Comparison of ENCODE assay signal across 25 cellular contexts in the genomic region with DNA sequence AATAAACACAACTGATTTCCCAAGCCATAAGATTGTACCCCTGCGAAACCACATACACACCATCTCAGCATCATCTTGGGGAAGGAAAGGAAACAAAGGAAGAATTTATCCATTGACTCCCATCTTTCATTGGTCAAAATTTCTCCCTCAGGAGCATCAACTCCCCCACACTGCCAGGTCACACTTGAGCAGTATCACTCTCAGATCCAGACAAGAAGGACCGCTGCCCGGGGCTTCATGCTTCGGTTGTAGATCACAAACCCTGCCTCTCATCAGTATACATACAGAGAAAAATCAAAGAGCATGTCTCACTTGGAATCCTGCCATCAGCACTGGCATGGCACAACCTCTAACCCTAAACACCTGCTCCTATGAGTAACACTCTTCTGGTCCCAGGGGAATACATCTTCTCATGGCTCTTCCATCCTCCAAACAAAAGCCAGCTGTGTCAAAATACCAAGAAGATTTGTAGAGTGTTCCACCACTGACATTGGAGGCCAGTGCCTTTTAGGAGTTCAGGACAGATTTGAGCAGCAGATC.
DNase-seq lines count a peak whose midpoint lies in the region; ATAC-seq and TF ChIP-seq lines count a peak whose summit lies in the region.
"Had no signal": no experiment of that assay in that cellular context is flagged by ENCODE, and none has a peak within 500 bp of the region (broad histone marks: within the 10 kb centered on the region; RNA-seq: fewer than 3 reads in every experiment).

No MANE protein-coding gene starts in this region.

- no peaks in the 10 kb centered on the region for H3K36me3 ChIP-seq in BLaER1 treated with 17β-estradiol and CSF1 and Interleukin-3, amounts not matched to agents 10 nM and 100 nM
- H3K36me3 ChIP-seq in GM23338 (ENCODE audit: insufficient read depth): no peaks in the 10 kb centered on the region
- H3K36me3 ChIP-seq: HAP-1, upper lobe of left lung had no signal

- no peaks in the 10 kb centered on the region for H3K9me3 Mint-ChIP-seq in GM23338
- H3K9me3 Mint-ChIP-seq: activated CD4-positive, alpha-beta memory T cell treated with anti-CD3 and anti-CD28 coated beads, Interleukin-2, amount 10 ng/mL, durations not matched to agents 7 days and 5 days; activated naive CD4-positive, alpha-beta T cell treated with anti-CD3 and anti-CD28 coated beads, Interleukin-2, amount 50 U/mL, for 24 hours; activated T-helper 17 cell treated with anti-CD3 and anti-CD28 coated beads, Interleukin-2, amount 50 U/mL, for 72 hours; neural crest cell had no signal

- H3K4me3 Mint-ChIP-seq in GM23338: no peak overlapping the region
- H3K4me3 Mint-ChIP-seq: activated CD4-positive, alpha-beta memory T cell treated with anti-CD3 and anti-CD28 coated beads, Interleukin-2, amount 10 ng/mL, durations not matched to agents 7 days and 5 days; activated naive CD4-positive, alpha-beta T cell treated with anti-CD3 and anti-CD28 coated beads, Interleukin-2, amount 50 U/mL, for 24 hours; activated T-helper 17 cell treated with anti-CD3 and anti-CD28 coated beads, Interleukin-2, amount 50 U/mL, for 72 hours; neural crest cell; stimulated activated naive B cell treated with anti-CD40 and anti-IgM and Interleukin-4, amounts not matched to agents 10 μg/mL and 1 μg/mL and 100 μg/mL, for 72 hours; T-helper 17 cell had no signal

- H4K20me1 ChIP-seq in BLaER1 treated with 17β-estradiol and CSF1 and Interleukin-3, amounts not matched to agents 10 nM and 100 nM: no peaks in the 10 kb centered on the region
- no peaks in the 10 kb centered on the region for H4K20me1 ChIP-seq in GM23338 (replicated peaks; ENCODE audit: insufficient read depth)

- H3K9me2 ChIP-seq in GM23338 (ENCODE audit: insufficient read depth): no peaks in the 10 kb centered on the region

- no peaks in the 10 kb centered on the region for H3K9me3 ChIP-seq in BLaER1 treated with 17β-estradiol and CSF1 and Interleukin-3, amounts not matched to agents 10 nM and 100 nM (replicated peaks in 1 of 11)
- H3K9me3 ChIP-seq: HAP-1, upper lobe of left lung had no signal

- TF ChIP-seq CTCF in GM23338 (conservative IDR thresholded peaks at IDR 0.05; ENCODE audit: low read depth in 2 of 2): no peak

- peak overlapping the region; percentile 14; the same call in 1 of the 2 replicates for H2AFZ ChIP-seq in GM23338

- H3K27me3 Mint-ChIP-seq in GM23338 (ENCODE audit: insufficient read depth, low read depth, poor library complexity): peaks cover 4% of the 10 kb centered on the region
- H3K27me3 Mint-ChIP-seq: activated naive CD4-positive, alpha-beta T cell treated with anti-CD3 and anti-CD28 coated beads, Interleukin-2, amount 50 U/mL, for 24 hours had no signal

- peaks cover 10% of the 10 kb centered on the region; the same call in 2 of the 3 replicates for H3K4me1 Mint-ChIP-seq in GM23338
- H3K4me1 Mint-ChIP-seq: activated T-helper 17 cell treated with anti-CD3 and anti-CD28 coated beads, Interleukin-2, amount 50 U/mL, for 72 hours; neural crest cell; T-helper 17 cell had no signal

- H3K9ac ChIP-seq in BLaER1 treated with 17β-estradiol and CSF1 and Interleukin-3, amounts not matched to agents 10 nM and 100 nM: no peak overlapping the region
- H3K9ac ChIP-seq: KMS-11 had no signal

- no peak overlapping the region for H3K27ac ChIP-seq in BLaER1 treated with 17β-estradiol and CSF1 and Interleukin-3, amounts not matched to agents 10 nM and 100 nM
- H3K27ac ChIP-seq in GM23338 (ENCODE audit: low read depth): no peak overlapping the region
- H3K27ac ChIP-seq: KMS-11, upper lobe of left lung had no signal

- H3K27me3 ChIP-seq in BLaER1 treated with 17β-estradiol and CSF1 and Interleukin-3, amounts not matched to agents 10 nM and 100 nM: no peaks in the 10 kb centered on the region
- H3K27me3 ChIP-seq in GM23338 (ENCODE audit: insufficient read depth): no peaks in the 10 kb centered on the region
- H3K27me3 ChIP-seq: upper lobe of left lung had no signal

- DNase-seq in GM23338 (ENCODE audit: low spot score) (no peak), NCI-H69 (lab: John Stamatoyannopoulos, UW) (peak; percentile 65), kidney tubule cell (ENCODE audit: low spot score) (peak; percentile 63), GM19238 (ENCODE audit: insufficient read length, low spot score) (no peak), cortex of kidney (lab: John Stamatoyannopoulos, UW) (no peak), CD1c-positive myeloid dendritic cell (ENCODE audit: extremely low spot score) (no peak)
- DNase-seq: activated CD4-positive, alpha-beta memory T cell treated with anti-CD3 and anti-CD28 coated beads, Interleukin-2, amount 10 ng/mL, durations not matched to agents 7 days and 5 days; activated CD4-positive, CD25-positive, alpha-beta regulatory T cell treated with anti-CD3 and anti-CD28 coated beads, Interleukin-2, amount 50 U/mL, for 72 hours; Calu3; effector CD8-positive, alpha-beta T cell; NCI-H1436; NCI-H774; stimulated activated CD4-positive, alpha-beta T cell treated with anti-CD3 and anti-CD28 coated beads, Interleukin-15, amount 100 ng/mL, for 24 hours; stimulated activated naive B cell treated with anti-CD40 and anti-IgM and Interleukin-4, amounts not matched to agents 10 μg/mL and 1 μg/mL and 100 μg/mL, for 72 hours; T-helper 17 cell; upper lobe of left lung had no signal

- H3K4me3 ChIP-seq in BLaER1 treated with 17β-estradiol and CSF1 and Interleukin-3, amounts not matched to agents 10 nM and 100 nM: no peak overlapping the region
- H3K4me3 ChIP-seq in GM23338: no peak overlapping the region
- H3K4me3 ChIP-seq: HAP-1, upper lobe of left lung had no signal

- ATAC-seq in GM23338: no peak
- no peak for ATAC-seq in HG02973 (IDR thresholded peaks at IDR 0.05; ENCODE audit: unreplicated experiment)
- ATAC-seq: activated T-helper 17 cell treated with anti-CD3 and anti-CD28 coated beads, Interleukin-2, amount 50 U/mL, for 72 hours; esophagus mucosa; sciatic nerve; stimulated activated naive B cell treated with anti-CD40 and anti-IgM and Interleukin-4, amounts not matched to agents 10 μg/mL and 1 μg/mL and 100 μg/mL, for 72 hours; T-helper 17 cell had no signal

- peak overlapping the region in 8 of 11 experiments; percentile 12 to 42 (median 31); a peak in 12 of 22 replicates for H3K4me2 ChIP-seq in BLaER1 treated with 17β-estradiol and CSF1 and Interleukin-3, amounts not matched to agents 10 nM and 100 nM
- no peak overlapping the region for H3K4me2 ChIP-seq in GM23338
- H3K4me2 ChIP-seq: KMS-11 had no signal

- peaks cover 5 to 22% (median 16%) of the 10 kb centered on the region in 10 experiments; a peak in 16 of 20 replicates for H3K4me1 ChIP-seq in BLaER1 treated with 17β-estradiol and CSF1 and Interleukin-3, amounts not matched to agents 10 nM and 100 nM
- H3K4me1 ChIP-seq in GM23338 (ENCODE audit: insufficient read depth): no peaks in the 10 kb centered on the region
- H3K4me1 ChIP-seq: HAP-1, upper lobe of left lung had no signal

- H3F3A ChIP-seq in GM23338 (replicated peaks; ENCODE audit: low read depth): no peaks in the 10 kb centered on the region

- no peak overlapping the region for H3K27ac Mint-ChIP-seq in GM23338
- H3K27ac Mint-ChIP-seq: activated CD4-positive, alpha-beta memory T cell treated with anti-CD3 and anti-CD28 coated beads, Interleukin-2, amount 10 ng/mL, durations not matched to agents 7 days and 5 days; activated naive CD4-positive, alpha-beta T cell treated with anti-CD3 and anti-CD28 coated beads, Interleukin-2, amount 50 U/mL, for 24 hours; activated T-helper 17 cell treated with anti-CD3 and anti-CD28 coated beads, Interleukin-2, amount 50 U/mL, for 72 hours; stimulated activated naive B cell treated with anti-CD40 and anti-IgM and Interleukin-4, amounts not matched to agents 10 μg/mL and 1 μg/mL and 100 μg/mL, for 72 hours; T-helper 17 cell had no signal

- no peaks in the 10 kb centered on the region for H3K36me3 Mint-ChIP-seq in GM23338 (ENCODE audit: low read depth)
- H3K36me3 Mint-ChIP-seq: activated naive CD4-positive, alpha-beta T cell treated with anti-CD3 and anti-CD28 coated beads, Interleukin-2, amount 50 U/mL, for 24 hours had no signal

- H3K79me2 ChIP-seq in GM23338 (replicated peaks; ENCODE audit: insufficient read depth): no peaks in the 10 kb centered on the region

TF ChIP-seq in GM23338, 12 proteins besides CTCF, POLR2A, EP300 and RAD21:
- TF ChIP-seq POLR2AphosphoS5 (IDR thresholded peaks at IDR 0.05; ENCODE audit: low read depth) (no peak), EZH2phosphoT487 (IDR thresholded peaks at IDR 0.05; ENCODE audit: unreplicated experiment) (no peak), ZNF114 (CRISPR knock-in tag; IDR thresholded peaks at IDR 0.05) (no peak), NANOG (IDR thresholded peaks at IDR 0.05; ENCODE audit: borderline replicate concordance) (no peak), EZH2 (IDR thresholded peaks at IDR 0.05; ENCODE audit: low read depth, unreplicated experiment) (no peak)
- TF ChIP-seq, protein P1, sequence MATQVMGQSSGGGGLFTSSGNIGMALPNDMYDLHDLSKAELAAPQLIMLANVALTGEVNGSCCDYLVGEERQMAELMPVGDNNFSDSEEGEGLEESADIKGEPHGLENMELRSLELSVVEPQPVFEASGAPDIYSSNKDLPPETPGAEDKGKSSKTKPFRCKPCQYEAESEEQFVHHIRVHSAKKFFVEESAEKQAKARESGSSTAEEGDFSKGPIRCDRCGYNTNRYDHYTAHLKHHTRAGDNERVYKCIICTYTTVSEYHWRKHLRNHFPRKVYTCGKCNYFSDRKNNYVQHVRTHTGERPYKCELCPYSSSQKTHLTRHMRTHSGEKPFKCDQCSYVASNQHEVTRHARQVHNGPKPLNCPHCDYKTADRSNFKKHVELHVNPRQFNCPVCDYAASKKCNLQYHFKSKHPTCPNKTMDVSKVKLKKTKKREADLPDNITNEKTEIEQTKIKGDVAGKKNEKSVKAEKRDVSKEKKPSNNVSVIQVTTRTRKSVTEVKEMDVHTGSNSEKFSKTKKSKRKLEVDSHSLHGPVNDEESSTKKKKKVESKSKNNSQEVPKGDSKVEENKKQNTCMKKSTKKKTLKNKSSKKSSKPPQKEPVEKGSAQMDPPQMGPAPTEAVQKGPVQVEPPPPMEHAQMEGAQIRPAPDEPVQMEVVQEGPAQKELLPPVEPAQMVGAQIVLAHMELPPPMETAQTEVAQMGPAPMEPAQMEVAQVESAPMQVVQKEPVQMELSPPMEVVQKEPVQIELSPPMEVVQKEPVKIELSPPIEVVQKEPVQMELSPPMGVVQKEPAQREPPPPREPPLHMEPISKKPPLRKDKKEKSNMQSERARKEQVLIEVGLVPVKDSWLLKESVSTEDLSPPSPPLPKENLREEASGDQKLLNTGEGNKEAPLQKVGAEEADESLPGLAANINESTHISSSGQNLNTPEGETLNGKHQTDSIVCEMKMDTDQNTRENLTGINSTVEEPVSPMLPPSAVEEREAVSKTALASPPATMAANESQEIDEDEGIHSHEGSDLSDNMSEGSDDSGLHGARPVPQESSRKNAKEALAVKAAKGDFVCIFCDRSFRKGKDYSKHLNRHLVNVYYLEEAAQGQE (IDR thresholded peaks at IDR 0.05; ENCODE audit: unreplicated experiment): no peak

Comparison
In these comparisons a context has a peak if more than half of its experiments do, and no peak if none do; other contexts are left out.
1. DNase-seq: peak in NCI-H69 (single experiment) and kidney tubule cell (single experiment); none in GM23338 (single experiment), GM19238 (single experiment), cortex of kidney (single experiment) and CD1c-positive myeloid dendritic cell (single experiment).